ENCODE assay signal across 8 cellular contexts in the genomic region with DNA sequence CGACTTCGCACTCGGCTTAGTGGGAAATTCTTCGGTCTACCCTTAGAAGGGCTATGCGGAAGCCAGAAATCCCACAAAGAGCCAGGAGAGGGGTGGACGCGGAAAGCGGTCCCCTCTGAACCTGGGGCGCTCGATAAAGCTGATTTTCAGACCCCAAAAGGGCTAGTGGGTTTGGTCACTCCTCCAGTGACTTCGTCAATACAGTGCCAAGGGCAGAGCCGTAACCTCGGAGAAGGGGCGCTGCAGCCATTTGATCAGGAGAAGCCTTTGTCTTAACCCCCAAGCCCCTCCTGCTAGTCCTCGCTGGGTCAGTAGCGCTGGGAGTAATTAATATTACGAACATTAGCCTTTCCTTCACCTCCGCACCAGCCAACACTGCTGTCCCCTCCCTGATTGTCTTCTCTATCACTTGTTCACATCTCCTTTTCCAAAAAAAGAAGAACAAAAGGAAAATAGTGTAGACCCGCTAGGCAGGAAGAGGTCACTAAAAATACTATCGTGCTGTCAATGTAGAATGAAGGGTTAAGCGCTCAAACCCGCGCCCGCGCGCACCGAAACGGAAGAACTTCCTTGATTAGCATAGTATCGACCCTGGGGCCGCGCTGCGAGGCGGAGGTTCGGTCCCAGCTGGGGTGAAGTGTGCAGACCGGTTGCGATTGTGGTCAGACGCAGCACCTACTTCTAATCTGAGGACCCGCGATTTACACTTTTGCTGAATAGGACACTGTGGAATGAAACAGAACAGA.
A peak's percentile ranks its signal among the peaks of the same experiment; 100 is the strongest.
DNase-seq lines count a peak whose midpoint lies in the region; ATAC-seq and TF ChIP-seq lines count a peak whose summit lies in the region.

No MANE protein-coding gene starts in this region.

- H3K14ac ChIP-seq in H9 (ENCODE audit: insufficient read depth, low read length): no peak overlapping the region

- H3K27ac Mint-ChIP-seq in H9: no peak overlapping the region
- H3K27ac Mint-ChIP-seq in activated CD8-positive, alpha-beta T cell treated with anti-CD3 and anti-CD28 coated beads for 36 hours: peak overlapping the region; percentile 63
- peak overlapping the region; percentile 85 to 87 for H3K27ac Mint-ChIP-seq in effector memory CD8-positive, alpha-beta T cell

- WGBS in H9 (ENCODE audit: extremely low coverage, insufficient read length, low lambda C conversion rate): no CpG with 5 or more reads among the region's 39 CpGs
- WGBS in mesodermal cell (ENCODE audit: insufficient coverage in 2 of 2), 2 experiments: 0% methylated on average over 18 to 32 of the region's 39 CpGs

- CTCF ChIA-PET in activated CD8-positive, alpha-beta T cell treated with anti-CD3 and anti-CD28 coated beads for 36 hours (lab: Charles Lee): interaction anchor here (1.0 to 1.4 kb wide), 4 partner anchors 8 to 166 kb away, joined by 3 to 7 read pairs (median 4); no protein-coding TSS in a partner anchor

- peaks cover 86% of the 10 kb centered on the region for H3K27me3 Mint-ChIP-seq in H9 (ENCODE audit: low read depth)
- H3K27me3 Mint-ChIP-seq in activated CD8-positive, alpha-beta T cell treated with anti-CD3 and anti-CD28 coated beads for 36 hours: no peaks in the 10 kb centered on the region
- H3K27me3 Mint-ChIP-seq in effector memory CD8-positive, alpha-beta T cell: peaks cover 0 to 9% of the 10 kb centered on the region in 2 donors

- no peaks in the 10 kb centered on the region for H3K36me3 ChIP-seq in mesodermal cell (ENCODE audit: control insufficient read depth, insufficient read depth, low read length)

- no peak for TF ChIP-seq CTCF in H9 (conservative IDR thresholded peaks at IDR 0.05)
- TF ChIP-seq CTCF in activated CD8-positive, alpha-beta T cell treated with anti-CD3 and anti-CD28 coated beads for 36 hours (IDR thresholded peaks at IDR 0.05): no peak

- H3K4me3 ChIP-seq in mesodermal cell (ENCODE audit: extremely low read depth, insufficient read depth, low read length, poor library complexity, severe bottlenecking): peak overlapping the region; percentile 85

- H3K79me2 ChIP-seq in H9 (ENCODE audit: insufficient read depth, low read length): no peaks in the 10 kb centered on the region

- H3K9me3 ChIP-seq in H9 (ENCODE audit: control insufficient read depth, low read depth, low read length): no peaks in the 10 kb centered on the region
- no peaks in the 10 kb centered on the region for H3K9me3 ChIP-seq in mesodermal cell (ENCODE audit: control insufficient read depth, low read length)

- no peaks in the 10 kb centered on the region for H3K79me1 ChIP-seq in H9 (ENCODE audit: insufficient read depth, low read depth, low read length, poor library complexity, severe bottlenecking)

- H2AFZ ChIP-seq in H9 (ENCODE audit: low read length): no peak overlapping the region

- no peak overlapping the region for H2BK5ac ChIP-seq in H9 (ENCODE audit: insufficient read length, low read length)

- ATAC-seq in activated CD8-positive, alpha-beta T cell treated with anti-CD3 and anti-CD28 coated beads for 36 hours: peak; percentile 47
- peak; percentile 28 for ATAC-seq in effector memory CD8-positive, alpha-beta T cell (replicated peaks)

- no peak overlapping the region for H3T11ph ChIP-seq in H9 (ENCODE audit: low read length)

- H3K18ac ChIP-seq in H9 (ENCODE audit: insufficient read length, low read depth, low read length): no peak overlapping the region

- H3K9ac ChIP-seq in H9 (ENCODE audit: extremely low read depth, insufficient read length, low read length): peak overlapping the region; percentile 1

- H3K23ac ChIP-seq in H9 (ENCODE audit: insufficient read length, low read depth, low read length): no peak overlapping the region

- intact Hi-C loops in activated CD8-positive, alpha-beta T cell treated with anti-CD3 and anti-CD28 coated beads for 36 hours (cut with micrococcal nuclease): loop anchor here (2.0 to 5.0 kb wide), 2 partner anchors 64 to 117 kb away; partner anchors contain the start of gene MAPRE2

- H3K9me3 Mint-ChIP-seq in H9: no peaks in the 10 kb centered on the region
- H3K9me3 Mint-ChIP-seq in activated CD8-positive, alpha-beta T cell treated with anti-CD3 and anti-CD28 coated beads for 36 hours: no peaks in the 10 kb centered on the region
- no peaks in the 10 kb centered on the region for H3K9me3 Mint-ChIP-seq in effector memory CD8-positive, alpha-beta T cell

- H4K20me1 ChIP-seq in H9 (ENCODE audit: control insufficient read depth, insufficient read depth, insufficient read length): no peaks in the 10 kb centered on the region

- no peak overlapping the region for H2BK15ac ChIP-seq in H9 (ENCODE audit: low read depth, low read length)

- peak overlapping the region; percentile 62 for H3K4me2 ChIP-seq in H9 (ENCODE audit: insufficient read depth, insufficient read length, low read length)

- H3K56ac ChIP-seq in H9 (ENCODE audit: insufficient read length, low read depth, low read length): no peak overlapping the region

- no peaks in the 10 kb centered on the region for H3K36me3 Mint-ChIP-seq in H9 (ENCODE audit: insufficient read depth in 1 of 3, low read depth in 3 of 3)
- H3K36me3 Mint-ChIP-seq in activated CD8-positive, alpha-beta T cell treated with anti-CD3 and anti-CD28 coated beads for 36 hours (ENCODE audit: low read depth): no peaks in the 10 kb centered on the region
- H3K36me3 Mint-ChIP-seq in effector memory CD8-positive, alpha-beta T cell (ENCODE audit: insufficient read depth): peaks cover 9% of the 10 kb centered on the region

- no peak overlapping the region for H2BK12ac ChIP-seq in H9 (ENCODE audit: insufficient read length, low read depth, low read length)

- no peak overlapping the region for H2AK5ac ChIP-seq in H9 (ENCODE audit: insufficient read length, low read length)

- peaks cover 21% of the 10 kb centered on the region for H3K23me2 ChIP-seq in H9 (ENCODE audit: insufficient read length, low read depth, low read length, poor library complexity, severe bottlenecking)

- no peak overlapping the region for H4K5ac ChIP-seq in H9 (ENCODE audit: insufficient read length, low read depth, low read length)

- no peak overlapping the region for H2BK120ac ChIP-seq in H9 (ENCODE audit: low read depth, low read length, poor library complexity, severe bottlenecking)

- peak overlapping the region; percentile 78 to 85 for H3K4me3 Mint-ChIP-seq in H9
- H3K4me3 Mint-ChIP-seq in activated CD8-positive, alpha-beta T cell treated with anti-CD3 and anti-CD28 coated beads for 36 hours: peak overlapping the region; percentile 83
- H3K4me3 Mint-ChIP-seq in effector memory CD8-positive, alpha-beta T cell: peak overlapping the region; percentile 88 to 92

- no peak overlapping the region for H4K91ac ChIP-seq in H9 (ENCODE audit: insufficient read length, low read depth, low read length)

- no peaks in the 10 kb centered on the region; the same call in 1 of the 2 replicates for H3K4me1 ChIP-seq in H9 (ENCODE audit: insufficient read depth, low read length)
- H3K4me1 ChIP-seq in mesodermal cell (ENCODE audit: control insufficient read depth, insufficient read depth, low read length, poor library complexity, severe bottlenecking): no peaks in the 10 kb centered on the region

- DNase-seq in DMS79 (lab: John Stamatoyannopoulos, UW) (peak; percentile 16), H9 (peak; percentile 57), NCI-H2029 treated with DMSO at 0.1 percent for 48 hours (lab: John Stamatoyannopoulos, UW) (peak; percentile 40), T1000 (lab: John Stamatoyannopoulos, UW) (no peak)
- peak; percentile 84 for DNase-seq in activated CD8-positive, alpha-beta T cell treated with anti-CD3 and anti-CD28 coated beads for 36 hours
- DNase-seq in effector memory CD8-positive, alpha-beta T cell: peak; percentile 29 to 37 (median 31)
- peak; percentile 58 for DNase-seq in stimulated activated CD8-positive, alpha-beta memory T cell treated with anti-CD3 and anti-CD28 coated beads, Interleukin-4, amount 100 ng/mL, for 24 hours (ENCODE audit: low read depth)

- peaks cover 25% of the 10 kb centered on the region; the same call in 1 of the 2 replicates for H3K27me3 ChIP-seq in H9 (ENCODE audit: insufficient read depth, low read length)

- no peak overlapping the region for H4K8ac ChIP-seq in H9 (replicated peaks; ENCODE audit: insufficient read length, low read depth, low read length)

- H3K4me1 Mint-ChIP-seq in H9: peaks cover 25% of the 10 kb centered on the region in 2 experiments
- peaks cover 30% of the 10 kb centered on the region for H3K4me1 Mint-ChIP-seq in activated CD8-positive, alpha-beta T cell treated with anti-CD3 and anti-CD28 coated beads for 36 hours (ENCODE audit: low read depth)
- H3K4me1 Mint-ChIP-seq in effector memory CD8-positive, alpha-beta T cell (ENCODE audit: low read depth in 2 of 2): peaks cover 26 to 32% of the 10 kb centered on the region in 2 donors

- no peak overlapping the region for H3K27ac ChIP-seq in H9 (ENCODE audit: insufficient read length, low read depth, low read length)
- H3K27ac ChIP-seq in mesodermal cell (ENCODE audit: low read depth, low read length, severe bottlenecking): peak overlapping the region; percentile 95

- POLR2A ChIA-PET in activated CD8-positive, alpha-beta T cell treated with anti-CD3 and anti-CD28 coated beads for 36 hours (lab: Charles Lee): interaction anchor here (0.7 kb wide), 1 partner anchor 9 kb away, joined by 3 read pairs; no protein-coding TSS in a partner anchor

- H2BK20ac ChIP-seq in H9 (ENCODE audit: low read depth, low read length, poor library complexity, severe bottlenecking): no peak overlapping the region

- H3K4ac ChIP-seq in H9 (ENCODE audit: low read depth, low read length): no peak overlapping the region

Comparison
In these comparisons a context has a peak if more than half of its experiments do, and no peak if none do; other contexts are left out.
1. H3K27ac Mint-ChIP-seq: peak in activated CD8-positive, alpha-beta T cell treated with anti-CD3 and anti-CD28 coated beads for 36 hours (single experiment) and effector memory CD8-positive, alpha-beta T cell (2 of 2); none in H9 (0 of 3).
2. Peak in every context shown above with its lines, with median percentiles within 50 percentile points of each other: H3K4me3 Mint-ChIP-seq.